ENCODE assay signal across 19 cellular contexts in the genomic region with DNA sequence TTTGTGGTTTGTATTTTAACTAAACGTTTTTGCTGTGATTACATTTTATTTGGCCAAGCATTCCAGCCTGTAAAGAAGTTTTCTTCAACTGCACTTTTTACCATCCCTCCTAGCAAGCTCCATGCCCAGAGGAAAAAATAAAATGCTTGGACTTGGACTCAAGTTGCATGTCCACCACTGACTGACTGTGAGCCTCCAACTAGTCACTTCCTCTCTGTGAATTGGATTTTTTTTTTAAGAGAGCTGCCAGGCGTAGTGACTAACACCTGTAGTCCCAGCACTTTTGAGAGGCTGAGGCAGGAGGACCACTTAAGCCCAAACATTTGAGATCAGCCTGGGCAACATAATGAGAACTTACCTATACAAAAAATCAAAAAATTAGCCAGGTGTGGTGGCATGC.
DNase-seq lines count a peak whose midpoint lies in the region; FAIRE-seq and TF ChIP-seq lines count a peak whose summit lies in the region.
"Had no signal": no experiment of that assay in that cellular context is flagged by ENCODE, and none has a peak within 500 bp of the region (broad histone marks: within the 10 kb centered on the region; RNA-seq: fewer than 3 reads in every experiment).

No MANE protein-coding gene starts in this region.

- H3K27ac Mint-ChIP-seq in nephron progenitor cell, result no peak overlapping the region
- H3K27ac Mint-ChIP-seq: CD4-positive, alpha-beta memory T cell had no signal

- no peaks in the 10 kb centered on the region for H3K36me3 Mint-ChIP-seq in nephron progenitor cell (ENCODE audit: low read depth)
- H3K36me3 Mint-ChIP-seq: CD4-positive, alpha-beta memory T cell had no signal

- H3K36me3 ChIP-seq in bronchial epithelial cell (ENCODE audit: control insufficient read depth, insufficient read depth, low read length), result no peaks in the 10 kb centered on the region

- H3K4me3 Mint-ChIP-seq in nephron progenitor cell, result no peak overlapping the region
- H3K4me3 Mint-ChIP-seq: CD4-positive, alpha-beta memory T cell had no signal

- TF ChIP-seq CTCF in bronchial epithelial cell (IDR thresholded peaks at IDR 0.05; ENCODE audit: insufficient read depth, low read length, severe bottlenecking) (no peak), nephron progenitor cell (IDR thresholded peaks at IDR 0.05) (no peak)

- H3K27me3 ChIP-seq in bronchial epithelial cell (ENCODE audit: control insufficient read depth, insufficient read depth, low read length), result no peaks in the 10 kb centered on the region

- H3K27me3 Mint-ChIP-seq in nephron progenitor cell (ENCODE audit: low read depth, poor library complexity), result peaks cover 4% of the 10 kb centered on the region
- H3K27me3 Mint-ChIP-seq: CD4-positive, alpha-beta memory T cell had no signal

- FAIRE-seq in bronchial epithelial cell (lab: Jason Lieb, UNC), result no peak
- FAIRE-seq: GM12878, GM19239, H1 had no signal

- H3K4me1 Mint-ChIP-seq in nephron progenitor cell, result peaks cover 6% of the 10 kb centered on the region
- H3K4me1 Mint-ChIP-seq: CD4-positive, alpha-beta memory T cell had no signal

- no peaks in the 10 kb centered on the region for H3K9me3 Mint-ChIP-seq in nephron progenitor cell

- H3K4me3 ChIP-seq in bronchial epithelial cell (ENCODE audit: low read depth, low read length), result no peak overlapping the region
- H3K4me3 ChIP-seq: GM12878, GM23248 had no signal

- peak; percentile 52 for DNase-seq in ELR (ENCODE audit: low read depth)
- peak; percentile 62 for DNase-seq in M059J (ENCODE audit: low read depth)
- DNase-seq in bronchial epithelial cell (ENCODE audit: low read depth), result peak; percentile 58
- no peak for DNase-seq in nephron progenitor cell
- DNase-seq in inferior parietal cortex (ENCODE audit: extremely low spot score), result no peak
- DNase-seq in RKO (ENCODE audit: low spot score), result no peak
- DNase-seq: C1 segment of cervical spinal cord; Calu3; CD4-positive, alpha-beta memory T cell; COR-L47; DMS153; DND-41; GDM1; GM23248; H7; HCEC 1CT had no signal

Comparison
In these comparisons a context has a peak if more than half of its experiments do, and no peak if none do; other contexts are left out.
1. DNase-seq: peak in ELR (single experiment), M059J (single experiment) and bronchial epithelial cell (single experiment); none in nephron progenitor cell (single experiment), inferior parietal cortex (single experiment) and RKO (single experiment).